In genomic region chr7:42953989-42954388, GRCh38 we compare ENCODE assay signal across 6 cellular contexts.
"Had no signal": no experiment of that assay in that cellular context is flagged by ENCODE, and none has a peak within 500 bp of the region (broad histone marks: within the 10 kb centered on the region; RNA-seq: fewer than 3 reads in every experiment).

No MANE protein-coding gene starts in this region.

- H3K4me3 ChIP-seq: GM23338, K562 had no signal

- DNase-seq: H9, HCEC 1CT, HFFc6, IMR-90 had no signal

- ATAC-seq: GM23338, K562 had no signal
